Comparison of ENCODE assay signal across 18 cellular contexts in genomic region chr1:94670273-94670672, GRCh38.
DNase-seq lines count a peak whose midpoint lies in the region; ATAC-seq and TF ChIP-seq lines count a peak whose summit lies in the region.
"Had no signal": no experiment of that assay in that cellular context is flagged by ENCODE, and none has a peak within 500 bp of the region (broad histone marks: within the 10 kb centered on the region; RNA-seq: fewer than 3 reads in every experiment).

No MANE protein-coding gene starts in this region.

- peak overlapping the region; percentile 26 for H3K27ac ChIP-seq in hepatocyte
- H3K27ac ChIP-seq in smooth muscle cell (ENCODE audit: low read depth) = peak overlapping the region; percentile 84

- H3K4me2 ChIP-seq in hepatocyte (no peak overlapping the region), smooth muscle cell (no peak overlapping the region)

- TF ChIP-seq CTCF in hepatocyte (IDR thresholded peaks at IDR 0.05; ENCODE audit: poor library complexity) (no peak), smooth muscle cell (IDR thresholded peaks at IDR 0.05; ENCODE audit: borderline replicate concordance, insufficient read depth, poor library complexity, severe bottlenecking) (no peak)

- H3K9me2 ChIP-seq in hepatocyte (replicated peaks; ENCODE audit: insufficient read depth) = no peaks in the 10 kb centered on the region

- WGBS in hepatocyte (ENCODE audit: low lambda C conversion rate, missing lambda C conversion rate) = 87% methylated on average over 2 of the region's 2 CpGs
- 49% methylated on average over 2 of the region's 2 CpGs for whole genome bisulfite sequencing in smooth muscle cell (ENCODE audit: low lambda C conversion rate)

- H3K36me3 ChIP-seq in hepatocyte (replicated peaks; ENCODE audit: insufficient read depth, low read depth) (no peaks in the 10 kb centered on the region), smooth muscle cell (ENCODE audit: low read depth) (no peaks in the 10 kb centered on the region)

- intact Hi-C loops in Right ventricle myocardium superior (cut with DNase I) = no loop called here

- DNase-seq in EH (ENCODE audit: low read depth) (peak; percentile 21), hepatocyte (ENCODE audit: low spot score) (no peak), smooth muscle cell (lab: John Stamatoyannopoulos, UW; ENCODE audit: unreplicated experiment) (no peak), activated T-cell treated with anti-CD3 and anti-CD28 coated beads for 4 hours (no peak), Right ventricle myocardium superior (no peak), NCI-H226 (no peak)
- peak; percentile 6 for DNase-seq in Jurkat, Clone E6-1 (ENCODE audit: low read depth, low spot score)
- DNase-seq: ACHN; C1 segment of cervical spinal cord; Calu3; CD4-positive, alpha-beta T cell; DMS 273 treated with DMSO at 0.1 percent for 48 hours; DMS79 treated with DMSO at 0.1 percent for 48 hours; GDM1; H7 had no signal

- H3F3A ChIP-seq in smooth muscle cell (ENCODE audit: low read depth) = peaks cover 10% of the 10 kb centered on the region

- H4K20me1 ChIP-seq in hepatocyte (ENCODE audit: insufficient read depth, poor library complexity, severe bottlenecking) = no peaks in the 10 kb centered on the region
- H4K20me1 ChIP-seq in smooth muscle cell (ENCODE audit: low read depth) = no peaks in the 10 kb centered on the region

- ATAC-seq in Right ventricle myocardium superior (ENCODE audit: poor library complexity) (no peak), HG02759 (IDR thresholded peaks at IDR 0.05; ENCODE audit: unreplicated experiment) (no peak)
- ATAC-seq: HepG2, K562 had no signal

- H3K4me1 ChIP-seq in hepatocyte (ENCODE audit: insufficient read depth) = peaks cover 6% of the 10 kb centered on the region
- H3K4me1 ChIP-seq in smooth muscle cell (ENCODE audit: low read depth) = peaks cover 19% of the 10 kb centered on the region

- H3K9ac ChIP-seq in smooth muscle cell (ENCODE audit: low read depth) = no peak overlapping the region

- H3K9me3 ChIP-seq in hepatocyte (ENCODE audit: low read depth) (no peaks in the 10 kb centered on the region), smooth muscle cell (replicated peaks; ENCODE audit: low read depth) (no peaks in the 10 kb centered on the region)

- no peak overlapping the region for H3K4me3 ChIP-seq in Jurkat, Clone E6-1 (ENCODE audit: low read length)
- H3K4me3 ChIP-seq in hepatocyte (no peak overlapping the region), smooth muscle cell (no peak overlapping the region)
- H3K4me3 ChIP-seq: K562 had no signal

- H3K79me2 ChIP-seq in hepatocyte (no peaks in the 10 kb centered on the region), smooth muscle cell (ENCODE audit: low read depth) (no peaks in the 10 kb centered on the region)

- H2AFZ ChIP-seq in hepatocyte (no peak overlapping the region), smooth muscle cell (ENCODE audit: low read depth) (no peak overlapping the region)

- no peaks in the 10 kb centered on the region for H3K27me3 ChIP-seq in hepatocyte
- H3K27me3 ChIP-seq in smooth muscle cell (ENCODE audit: low read depth) = no peaks in the 10 kb centered on the region

Comparison
In these comparisons a context has a peak if more than half of its experiments do, and no peak if none do; other contexts are left out.
1. DNase-seq: peak in EH (single experiment) and Jurkat, Clone E6-1 (single experiment); none in hepatocyte (single experiment), smooth muscle cell (single experiment), activated T-cell treated with anti-CD3 and anti-CD28 coated beads for 4 hours (single experiment), Right ventricle myocardium superior (single experiment) and NCI-H226 (single experiment).